Comparison of ENCODE assay signal across 20 cellular contexts in genomic region chr10:35638116-35638515, GRCh38. TPM values are rescaled to one million over a fixed set of nuclear protein-coding genes. Genes with fewer than 3 reads are reported as not detected.
A peak's percentile ranks its signal among the peaks of the same experiment; 100 is the strongest.
DNase-seq lines count a peak whose midpoint lies in the region; ATAC-seq and TF ChIP-seq lines count a peak whose summit lies in the region.
"Had no signal": no experiment of that assay in that cellular context is flagged by ENCODE, and none has a peak within 500 bp of the region (broad histone marks: within the 10 kb centered on the region; RNA-seq: fewer than 3 reads in every experiment).

No MANE protein-coding gene starts in this region.

- no peaks in the 10 kb centered on the region for H3K9me1 ChIP-seq in IMR-90 (ENCODE audit: insufficient read depth, low read length)

- H3K27ac Mint-ChIP-seq in glutamatergic neuron (ENCODE audit: unreplicated experiment) = no peak overlapping the region
- H3K27ac Mint-ChIP-seq in neural progenitor cell = no peak overlapping the region

- H3K27me3 ChIP-seq in IMR-90 (ENCODE audit: control insufficient read depth, insufficient read depth, low read length) = no peaks in the 10 kb centered on the region
- peaks cover 5% of the 10 kb centered on the region for H3K27me3 ChIP-seq in neural progenitor cell
- H3K27me3 ChIP-seq in esophagus squamous epithelium = peaks cover 0 to 50% (median 0%) of the 10 kb centered on the region in 4 donors
- H3K27me3 ChIP-seq: uterus had no signal

- no peak overlapping the region for H4K8ac ChIP-seq in IMR-90 (ENCODE audit: low read depth in 2 of 2, low read length in 2 of 2)

- H4K5ac ChIP-seq in IMR-90 (ENCODE audit: low read depth, low read length) = no peak overlapping the region

- H4K91ac ChIP-seq in IMR-90 (ENCODE audit: insufficient read depth, low read depth, low read length) = no peak overlapping the region

- ATAC-seq in IMR-90 (ENCODE audit: low read depth) = no peak
- no peak for ATAC-seq in HG03469 (IDR thresholded peaks at IDR 0.05; ENCODE audit: unreplicated experiment)
- ATAC-seq: left lobe of liver, Panc1 had no signal

- TF ChIP-seq CTCF in IMR-90 (conservative IDR thresholded peaks at IDR 0.05; ENCODE audit: low read depth, low read length) (no peak), glutamatergic neuron (IDR thresholded peaks at IDR 0.05; ENCODE audit: partially characterized antibody, unreplicated experiment) (no peak), neural progenitor cell (IDR thresholded peaks at IDR 0.05) (no peak), esophagus squamous epithelium (IDR thresholded peaks at IDR 0.05) (no peak)

- peaks cover 31% of the 10 kb centered on the region for H3K79me2 ChIP-seq in neural progenitor cell (ENCODE audit: low read depth)
- H3K79me2 ChIP-seq: parathyroid adenoma had no signal

- H3K4me3 ChIP-seq in IMR-90 (ENCODE audit: insufficient read depth, low read depth, low read length) (no peak overlapping the region), neural progenitor cell (peak overlapping the region; percentile 45), esophagus squamous epithelium (no peak overlapping the region)
- H3K4me3 ChIP-seq: uterus had no signal

- POLR2A ChIA-PET in IMR-90 (lab: Charles Lee; ENCODE audit: unreplicated experiment) = interaction anchor here (0.6 kb wide), 1 partner anchor 929 kb away, joined by 3 read pairs; no protein-coding TSS in a partner anchor

- no peak overlapping the region for H3K14ac ChIP-seq in IMR-90 (replicated peaks; ENCODE audit: low read depth, low read length)

- peaks cover 4% of the 10 kb centered on the region for H3K4me1 Mint-ChIP-seq in glutamatergic neuron (ENCODE audit: low read depth, unreplicated experiment)
- H3K4me1 Mint-ChIP-seq in neural progenitor cell = peaks cover 40% of the 10 kb centered on the region

- no peak overlapping the region for H2AK5ac ChIP-seq in IMR-90 (ENCODE audit: low read depth, low read length)

- H3K27ac ChIP-seq in IMR-90 (ENCODE audit: insufficient read depth, low read length) (no peak overlapping the region), neural progenitor cell (peak overlapping the region; percentile 69), esophagus squamous epithelium (no peak overlapping the region)
- H3K27ac ChIP-seq: parathyroid adenoma, uterus had no signal

- H3K4me2 ChIP-seq in IMR-90 (ENCODE audit: low read depth, low read length) (no peak overlapping the region), neural progenitor cell (peak overlapping the region; percentile 81)

- intact Hi-C loops in IMR-90 (cut with micrococcal nuclease) (loop anchor here (10.0 kb wide), 1 partner anchor 857 kb away; no protein-coding TSS in a partner anchor), esophagus squamous epithelium (cut with DNase I) (loop anchor here (10.0 kb wide), 2 partner anchors 1137 to 1247 kb away; no protein-coding TSS in a partner anchor)

- no TSS peak for BruUV-seq in IMR-90 (replicated peaks; lab: Mats Ljungman, UMichigan)

- no CpG with 5 or more reads among the region's 3 CpGs for WGBS in IMR-90 (ENCODE audit: extremely low coverage in 2 of 2, insufficient read length in 1 of 2), 2 experiments
- WGBS in esophagus squamous epithelium, 2 donors = 75 to 95% methylated on average over 3 of the region's 3 CpGs

- H3K18ac ChIP-seq in IMR-90 (ENCODE audit: low read depth, low read length) = no peak overlapping the region

- H3K9me3 Mint-ChIP-seq in glutamatergic neuron (ENCODE audit: unreplicated experiment) (peaks cover 9% of the 10 kb centered on the region), neural progenitor cell (no peaks in the 10 kb centered on the region)

- H3K4ac ChIP-seq in IMR-90 (ENCODE audit: low read depth, low read length) = no peak overlapping the region

- no peak overlapping the region for H2BK120ac ChIP-seq in IMR-90 (ENCODE audit: low read depth, low read length)

- H2BK15ac ChIP-seq in IMR-90 (ENCODE audit: low read depth, low read length) = no peak overlapping the region

- H3F3A ChIP-seq in neural progenitor cell (ENCODE audit: low read depth) = peaks cover 50% of the 10 kb centered on the region

- no peak overlapping the region for H2BK20ac ChIP-seq in IMR-90 (ENCODE audit: low read depth, low read length)

- H3K79me1 ChIP-seq in IMR-90 (ENCODE audit: low read depth in 1 of 2, low read length in 2 of 2) = peaks cover 12 to 21% of the 10 kb centered on the region in 2 experiments

- H3K4me1 ChIP-seq in IMR-90 (ENCODE audit: control insufficient read depth, insufficient read depth, low read length) (peaks cover 5% of the 10 kb centered on the region), neural progenitor cell (peaks cover 42% of the 10 kb centered on the region), esophagus squamous epithelium (peaks cover 10 to 39% (median 18%) of the 10 kb centered on the region in 3 donors)
- H3K4me1 ChIP-seq: parathyroid adenoma had no signal

- H3K36me3 ChIP-seq in IMR-90 (ENCODE audit: control insufficient read depth, insufficient read depth, low read length) (no peaks in the 10 kb centered on the region), neural progenitor cell (no peaks in the 10 kb centered on the region), esophagus squamous epithelium (no peaks in the 10 kb centered on the region)
- H3K36me3 ChIP-seq: uterus had no signal

- TF ChIP-seq POLR2A in IMR-90 (IDR thresholded peaks at IDR 0.05; ENCODE audit: low read depth, low read length) (no peak), esophagus squamous epithelium (IDR thresholded peaks at IDR 0.05) (no peak)

- H2AFZ ChIP-seq in IMR-90 (replicated peaks; ENCODE audit: low read length, poor library complexity) = no peak overlapping the region
- no peak overlapping the region for H2AFZ ChIP-seq in neural progenitor cell (replicated peaks)
- H2AFZ ChIP-seq: parathyroid adenoma had no signal

- H3K9me3 ChIP-seq in IMR-90 (ENCODE audit: control insufficient read depth, insufficient read depth, low read length) = no peaks in the 10 kb centered on the region
- no peaks in the 10 kb centered on the region for H3K9me3 ChIP-seq in neural progenitor cell (ENCODE audit: low read depth)
- H3K9me3 ChIP-seq in esophagus squamous epithelium = no peaks in the 10 kb centered on the region
- H3K9me3 ChIP-seq: uterus had no signal

- 0 out of 2 replicates have a peak overlapping the region, but pooled peaks have one; percentile 47 for H3K23ac ChIP-seq in IMR-90 (ENCODE audit: low read depth, low read length)

- TF ChIP-seq RAD21 in IMR-90 (IDR thresholded peaks at IDR 0.05; ENCODE audit: low read length) = no peak

- H3K56ac ChIP-seq in IMR-90 (ENCODE audit: extremely low read depth, insufficient read depth, low read length) = no peak overlapping the region

- CTCF ChIA-PET in IMR-90 (lab: Yijun Ruan, JAX) = interaction anchor here (1.3 to 2.4 kb wide), 2 partner anchors 1141 to 1243 kb away, joined by 4 to 11 read pairs; no protein-coding TSS in a partner anchor

- H3K36me3 Mint-ChIP-seq in glutamatergic neuron (ENCODE audit: unreplicated experiment) (no peaks in the 10 kb centered on the region), neural progenitor cell (no peaks in the 10 kb centered on the region)

- H3K4me3 Mint-ChIP-seq in glutamatergic neuron (ENCODE audit: unreplicated experiment) = peak overlapping the region; percentile 64
- peak overlapping the region; percentile 71 for H3K4me3 Mint-ChIP-seq in neural progenitor cell

- H4K20me1 ChIP-seq in IMR-90 (ENCODE audit: insufficient read depth, low read length) = peaks cover 8% of the 10 kb centered on the region; the same call in 1 of the 2 replicates
- peaks cover 42% of the 10 kb centered on the region for H4K20me1 ChIP-seq in neural progenitor cell (ENCODE audit: low read depth)

- H3K9ac ChIP-seq in IMR-90 (ENCODE audit: low read depth, low read length) (no peak overlapping the region), neural progenitor cell (no peak overlapping the region)
- H3K9ac ChIP-seq: parathyroid adenoma had no signal

- DNase-seq in DMS114 treated with DMSO at 0.1 percent for 48 hours (lab: John Stamatoyannopoulos, UW; ENCODE audit: unreplicated experiment) (peak; percentile 36), IMR-90 (no peak), glutamatergic neuron (no peak), neural progenitor cell (ENCODE audit: low spot score) (no peak), esophagus squamous epithelium (lab: John Stamatoyannopoulos, UW) (no peak), NCI-H2171 treated with DMSO at 0.1 percent for 48 hours (lab: John Stamatoyannopoulos, UW) (no peak)
- DNase-seq in stimulated activated CD4-positive, alpha-beta T cell treated with anti-CD3 and anti-CD28 coated beads, Interleukin-1b, Interleukin-23, amount 100 ng/mL, for 48 hours = no peak
- DNase-seq: activated effector memory CD4-positive, alpha-beta T cell treated with anti-CD3 and anti-CD28 coated beads, Interleukin-2, amount 50 U/mL, for 16 hours; amniotic stem cell; cerebellar nuclear complex; NCI-H1930; NCI-H526; stimulated activated CD4-positive, alpha-beta T cell treated with anti-CD3 and anti-CD28 coated beads, Interleukin-4, amount 100 ng/mL, for 1 hour; uterus had no signal

- in situ Hi-C loops in IMR-90 (cut with MboI; ENCODE audit: low sequenced_read_pairs) = no loop called here

- no peak overlapping the region for H2AK9ac ChIP-seq in IMR-90 (replicated peaks; ENCODE audit: low read depth, low read length, poor library complexity)

- no peak overlapping the region for H2BK5ac ChIP-seq in IMR-90 (ENCODE audit: low read depth, low read length, poor library complexity, severe bottlenecking)

- H3K27me3 Mint-ChIP-seq in glutamatergic neuron (ENCODE audit: unreplicated experiment) (peaks cover 13% of the 10 kb centered on the region), neural progenitor cell (ENCODE audit: insufficient read depth, low read depth) (peaks cover 13% of the 10 kb centered on the region)

- dilution Hi-C loops in IMR-90 (cut with HindIII; ENCODE audit: low sequenced_read_pairs, unreplicated experiment) = no loop called here

TF ChIP-seq in IMR-90, 13 proteins besides CTCF, POLR2A, EP300 and RAD21:
- no peak for TF ChIP-seq RCOR1 (IDR thresholded peaks at IDR 0.05; ENCODE audit: insufficient replicate concordance, low read length)

RNA-seq across cellular contexts. Expression of gene FZD8, which starts 4.0 kb away (rescaled TPM):
- 3.6 and 4.4 TPM in 2 replicates for total RNA-seq in IMR-90 (2012; rRNA removed)
- 3.9 and 4.8 TPM in 2 replicates for polyA plus RNA-seq in IMR-90 (2012; rRNA removed)
- 2.1 and 4.9 TPM in 2 replicates for polyA plus RNA-seq in IMR-90 (2012; cell fraction: cytosol; rRNA removed)
- polyA plus RNA-seq in IMR-90 (2012; cell fraction: nucleus; rRNA removed; ENCODE audit: low replicate concordance) = 5.1 and 9.6 TPM in 2 replicates
- total RNA-seq in glutamatergic neuron (ENCODE audit: unreplicated experiment) = 8.9 TPM
- total RNA-seq in neural progenitor cell (ENCODE audit: low replicate concordance) = 5.0 and 20.7 TPM in 2 replicates
- 1 to 10 TPM in 3 of 4 donors, under 1 TPM in 1; 0.53 to 2.3 (median 1.4) TPM for total RNA-seq in esophagus squamous epithelium

RNA-seq across cellular contexts. Expression of gene GJD4, which starts 33.0 kb away (rescaled TPM):
- total RNA-seq in IMR-90 (2012; rRNA removed) (not detected in 2 replicates), glutamatergic neuron (ENCODE audit: unreplicated experiment) (not detected), neural progenitor cell (ENCODE audit: low replicate concordance) (not detected in 2 replicates), esophagus squamous epithelium (not detected)
- polyA plus RNA-seq in IMR-90 (2012; rRNA removed) = 0.06 TPM in 1 of 2 replicates, not detected in the other
- not detected in 2 replicates for polyA plus RNA-seq in IMR-90 (2012; cell fraction: cytosol; rRNA removed)
- polyA plus RNA-seq in IMR-90 (2012; cell fraction: nucleus; rRNA removed; ENCODE audit: low replicate concordance) = 0.04 TPM in 1 of 2 replicates, not detected in the other
- total RNA-seq: Daoy, fibroblast of villous mesenchyme, left lobe of liver, uterus had no signal
